Comparison of ENCODE assay signal across 3 cellular contexts in genomic region chr7:1593091-1593866, GRCh38.
TF ChIP-seq lines count a peak whose summit lies in the region.

No MANE protein-coding gene starts in this region.

TF ChIP-seq in GM23338, 12 proteins besides CTCF, POLR2A, EP300 and RAD21 (continues in another document):
- TF ChIP-seq JUNB (IDR thresholded peaks at IDR 0.05; ENCODE audit: unreplicated experiment) (no peak), ETS1 (IDR thresholded peaks at IDR 0.05) (no peak), STAT1 (IDR thresholded peaks at IDR 0.05; ENCODE audit: unreplicated experiment) (no peak), EZH2phosphoT487 (IDR thresholded peaks at IDR 0.05; ENCODE audit: unreplicated experiment) (no peak), NANOG (IDR thresholded peaks at IDR 0.05; ENCODE audit: borderline replicate concordance) (no peak), POLR2AphosphoS5 (IDR thresholded peaks at IDR 0.05; ENCODE audit: low read depth) (no peak), ZNF331 (CRISPR knock-in tag; IDR thresholded peaks at IDR 0.05; ENCODE audit: low read depth) (no peak), CREB1 (CRISPR knock-in tag; IDR thresholded peaks at IDR 0.05; ENCODE audit: low read depth) (no peak)

TF ChIP-seq in WTC11, 78 proteins besides CTCF, POLR2A, EP300 and RAD21 (continues in another document):
- no peak for TF ChIP-seq CBFB (CRISPR knock-in tag; IDR thresholded peaks at IDR 0.05; ENCODE audit: low read depth)
- TF ChIP-seq NFATC4 (CRISPR knock-in tag; IDR thresholded peaks at IDR 0.05): no peak
- TF ChIP-seq ATF3 (CRISPR knock-in tag; conservative IDR thresholded peaks at IDR 0.05): no peak
- no peak for TF ChIP-seq RORB (CRISPR knock-in tag; IDR thresholded peaks at IDR 0.05)
- TF ChIP-seq ERG (CRISPR knock-in tag; IDR thresholded peaks at IDR 0.05): no peak
- TF ChIP-seq STAT6 (CRISPR knock-in tag; conservative IDR thresholded peaks at IDR 0.05; ENCODE audit: low read depth): no peak
- no peak for TF ChIP-seq SOX15 (CRISPR knock-in tag; IDR thresholded peaks at IDR 0.05)
- no peak for TF ChIP-seq ZNF532 (CRISPR knock-in tag; IDR thresholded peaks at IDR 0.05; ENCODE audit: borderline replicate concordance)
- no peak for TF ChIP-seq MYBL2 (CRISPR knock-in tag; IDR thresholded peaks at IDR 0.05)
- no peak for TF ChIP-seq ZNF232 (CRISPR knock-in tag; IDR thresholded peaks at IDR 0.05)
- TF ChIP-seq ZNF425 (CRISPR knock-in tag; conservative IDR thresholded peaks at IDR 0.05): no peak
- no peak for TF ChIP-seq ELF4 (CRISPR knock-in tag; IDR thresholded peaks at IDR 0.05; ENCODE audit: low read depth)

TF ChIP-seq in HepG2, 621 proteins besides CTCF, POLR2A, EP300 and RAD21:
- TF ChIP-seq CEBPB (IDR thresholded peaks at IDR 0.05; ENCODE audit: borderline replicate concordance, low read depth, low read length) (no peak), ZXDC (CRISPR knock-in tag; IDR thresholded peaks at IDR 0.05) (no peak), ZNF790 (CRISPR knock-in tag; IDR thresholded peaks at IDR 0.05; ENCODE audit: borderline replicate concordance) (no peak), AKAP8 (CRISPR knock-in tag; IDR thresholded peaks at IDR 0.05) (no peak), MIXL1 (CRISPR knock-in tag; IDR thresholded peaks at IDR 0.05) (no peak), ZSCAN5A (CRISPR knock-in tag; IDR thresholded peaks at IDR 0.05; ENCODE audit: borderline replicate concordance) (no peak), ZNF12 (CRISPR knock-in tag; IDR thresholded peaks at IDR 0.05) (no peak), NONO (IDR thresholded peaks at IDR 0.05) (no peak), NONO (CRISPR knock-in tag; conservative IDR thresholded peaks at IDR 0.05) (no peak), ZNF569 (CRISPR knock-in tag; IDR thresholded peaks at IDR 0.05; ENCODE audit: borderline replicate concordance) (no peak), KAT7 (CRISPR knock-in tag; IDR thresholded peaks at IDR 0.05; ENCODE audit: borderline replicate concordance) (no peak), SMC3 (IDR thresholded peaks at IDR 0.05; ENCODE audit: low read length) (peak; percentile 4; the same call in 1 of the 2 replicates), TAF15 (IDR thresholded peaks at IDR 0.05; ENCODE audit: low read depth, low read length, poor library complexity, severe bottlenecking) (no peak), HINFP (CRISPR knock-in tag; IDR thresholded peaks at IDR 0.05; ENCODE audit: low read depth) (no peak), RCOR2 (CRISPR knock-in tag; IDR thresholded peaks at IDR 0.05) (no peak), FOXJ3 (CRISPR knock-in tag; IDR thresholded peaks at IDR 0.05; ENCODE audit: borderline replicate concordance) (no peak), SRSF4 (IDR thresholded peaks at IDR 0.05; ENCODE audit: low read depth, low read length, poor library complexity, severe bottlenecking) (no peak), MLXIP (CRISPR knock-in tag; IDR thresholded peaks at IDR 0.05; ENCODE audit: borderline replicate concordance) (no peak), HNRNPK (IDR thresholded peaks at IDR 0.05; ENCODE audit: low read depth, low read length, poor library complexity, severe bottlenecking) (peak; percentile 69), ARID3A (IDR thresholded peaks at IDR 0.05; ENCODE audit: low read depth, low read length) (no peak), STAG1 (CRISPR knock-in tag; IDR thresholded peaks at IDR 0.05) (peak; percentile 32), BHLHE40 (IDR thresholded peaks at IDR 0.05; ENCODE audit: low read length) (no peak), PAWR (CRISPR knock-in tag; IDR thresholded peaks at IDR 0.05; ENCODE audit: borderline replicate concordance) (no peak), SIN3A (IDR thresholded peaks at IDR 0.05; ENCODE audit: borderline replicate concordance, low read depth, low read length) (no peak), HHEX (CRISPR knock-in tag; IDR thresholded peaks at IDR 0.05) (no peak), NFYB (CRISPR knock-in tag; IDR thresholded peaks at IDR 0.05) (no peak), ZNF414 (CRISPR knock-in tag; IDR thresholded peaks at IDR 0.05) (no peak)
